In genomic region chr3:69086133-69086722, GRCh38 we compare ENCODE assay signal across 8 cellular contexts. TPM values are rescaled to one million over a fixed set of nuclear protein-coding genes. Genes with fewer than 3 reads are reported as not detected.
DNase-seq lines count a peak whose midpoint lies in the region; ATAC-seq and TF ChIP-seq lines count a peak whose summit lies in the region.

No MANE protein-coding gene starts in this region.

- H4K20me1 ChIP-seq in KMS-11 (ENCODE audit: insufficient read depth): no peaks in the 10 kb centered on the region

- DNase-seq in CD1c-positive myeloid dendritic cell (ENCODE audit: extremely low spot score) (peak; percentile 63), SKM-1 treated with dmso at 0.1 percent for 144 hours (lab: John Stamatoyannopoulos, UW; ENCODE audit: unreplicated experiment) (peak; percentile 22), cardiac septum (ENCODE audit: low spot score) (peak; percentile 92), pons (ENCODE audit: low spot score) (peak; percentile 92), type B pancreatic cell (ENCODE audit: extremely low spot score, unreplicated experiment) (no peak)
- peak; percentile 56 for DNase-seq in activated naive CD8-positive, alpha-beta T cell treated with anti-CD3 and anti-CD28 coated beads, Interleukin-2, amount 10 ng/mL, durations not matched to agents 7 days and 5 days

- peaks cover 58% of the 10 kb centered on the region for H3K4me1 Mint-ChIP-seq in activated naive CD8-positive, alpha-beta T cell treated with anti-CD3 and anti-CD28 coated beads, Interleukin-2, amount 10 ng/mL, durations not matched to agents 7 days and 5 days
- H3K4me1 Mint-ChIP-seq in type B pancreatic cell (ENCODE audit: unreplicated experiment): peaks cover 48% of the 10 kb centered on the region

- H3K4me2 ChIP-seq in KMS-11: peak overlapping the region; percentile 49

- peak overlapping the region; percentile 99 for H3K4me3 Mint-ChIP-seq in activated naive CD8-positive, alpha-beta T cell treated with anti-CD3 and anti-CD28 coated beads, Interleukin-2, amount 10 ng/mL, durations not matched to agents 7 days and 5 days
- H3K4me3 Mint-ChIP-seq in type B pancreatic cell: peak overlapping the region; percentile 94

- H3K9me3 Mint-ChIP-seq in activated naive CD8-positive, alpha-beta T cell treated with anti-CD3 and anti-CD28 coated beads, Interleukin-2, amount 10 ng/mL, durations not matched to agents 7 days and 5 days: no peaks in the 10 kb centered on the region
- no peaks in the 10 kb centered on the region for H3K9me3 Mint-ChIP-seq in type B pancreatic cell

- H3K4me3 ChIP-seq in KMS-11 (IDR thresholded peaks at IDR 0.05; ENCODE audit: insufficient read depth, low read depth, low read length): no peak overlapping the region

- H3K27ac ChIP-seq in KMS-11: peak overlapping the region; percentile 78

- peak; percentile 29 for ATAC-seq in activated naive CD8-positive, alpha-beta T cell treated with anti-CD3 and anti-CD28 coated beads, Interleukin-2, amount 10 ng/mL, durations not matched to agents 7 days and 5 days (ENCODE audit: low read depth)
- ATAC-seq in GM18519 (IDR thresholded peaks at IDR 0.05; ENCODE audit: low FRiP score, unreplicated experiment): no peak

- intact Hi-C loops in cardiac septum (cut with DNase I): loop anchor here (1.0 kb wide), 1 partner anchor 30 kb away; no protein-coding TSS in a partner anchor

- H3K36me3 Mint-ChIP-seq in activated naive CD8-positive, alpha-beta T cell treated with anti-CD3 and anti-CD28 coated beads, Interleukin-2, amount 10 ng/mL, durations not matched to agents 7 days and 5 days: peaks cover 28% of the 10 kb centered on the region
- no peaks in the 10 kb centered on the region for H3K36me3 Mint-ChIP-seq in type B pancreatic cell

- peaks cover 64% of the 10 kb centered on the region for H3K79me2 ChIP-seq in KMS-11 (ENCODE audit: insufficient read depth, low read depth)

- H3K27ac Mint-ChIP-seq in activated naive CD8-positive, alpha-beta T cell treated with anti-CD3 and anti-CD28 coated beads, Interleukin-2, amount 10 ng/mL, durations not matched to agents 7 days and 5 days: peak overlapping the region; percentile 97
- H3K27ac Mint-ChIP-seq in type B pancreatic cell: peak overlapping the region; percentile 83

- no peak overlapping the region; the same call in 1 of the 2 replicates for H2AFZ ChIP-seq in KMS-11 (ENCODE audit: low read depth)

- no peaks in the 10 kb centered on the region for H3K36me3 ChIP-seq in KMS-11 (ENCODE audit: insufficient read depth)

- peaks cover 74% of the 10 kb centered on the region for H3K4me1 ChIP-seq in KMS-11 (ENCODE audit: low read depth, poor library complexity, severe bottlenecking)

- POLR2A ChIA-PET in activated naive CD8-positive, alpha-beta T cell treated with anti-CD3 and anti-CD28 coated beads, Interleukin-2, amount 10 ng/mL, durations not matched to agents 7 days and 5 days (lab: Charles Lee): interaction anchor here (0.6 to 6.7 kb wide), 10 partner anchors 7 to 121 kb away, joined by 3 to 60 read pairs (median 16); partner anchors contain the start of genes TMF1 and UBA3

- TF ChIP-seq CTCF in KMS-11 (conservative IDR thresholded peaks at IDR 0.05; ENCODE audit: low read depth, low read length) (no peak), type B pancreatic cell (conservative IDR thresholded peaks at IDR 0.05) (no peak)

- no peaks in the 10 kb centered on the region for H3K27me3 ChIP-seq in KMS-11 (ENCODE audit: insufficient read depth, low read depth)

- peak overlapping the region; percentile 67; the same call in 1 of the 2 replicates for H3K9ac ChIP-seq in KMS-11

- H3K27me3 Mint-ChIP-seq in activated naive CD8-positive, alpha-beta T cell treated with anti-CD3 and anti-CD28 coated beads, Interleukin-2, amount 10 ng/mL, durations not matched to agents 7 days and 5 days: no peaks in the 10 kb centered on the region
- no peaks in the 10 kb centered on the region for H3K27me3 Mint-ChIP-seq in type B pancreatic cell

RNA-seq across cellular contexts. Expression of gene ARL6IP5, which starts 1.5 kb away (rescaled TPM):
- total RNA-seq in activated naive CD8-positive, alpha-beta T cell treated with anti-CD3 and anti-CD28 coated beads, Interleukin-2, amount 10 ng/mL, durations not matched to agents 7 days and 5 days: 100 to 1,000 TPM; 147 to 150 TPM
- total RNA-seq in cardiac septum (167 TPM), type B pancreatic cell (ENCODE audit: low replicate concordance) (38.5 and 49.2 TPM in 2 replicates)

RNA-seq across cellular contexts. Expression of gene UBA3, which starts 6.1 kb away (rescaled TPM):
- 100 to 1,000 TPM in 1 of 2 experiments, 10 to 100 TPM in 1; 91.2 to 102 TPM for total RNA-seq in activated naive CD8-positive, alpha-beta T cell treated with anti-CD3 and anti-CD28 coated beads, Interleukin-2, amount 10 ng/mL, durations not matched to agents 7 days and 5 days
- total RNA-seq in cardiac septum: 84.7 TPM
- 55.4 and 68.5 TPM in 2 replicates for total RNA-seq in type B pancreatic cell (ENCODE audit: low replicate concordance)

RNA-seq across cellular contexts. Expression of gene TMF1, which starts 34.1 kb away (rescaled TPM):
- total RNA-seq in activated naive CD8-positive, alpha-beta T cell treated with anti-CD3 and anti-CD28 coated beads, Interleukin-2, amount 10 ng/mL, durations not matched to agents 7 days and 5 days: 10 to 100 TPM; 53.5 to 55.2 TPM
- total RNA-seq in cardiac septum (22.8 TPM), type B pancreatic cell (ENCODE audit: low replicate concordance) (34.6 and 47.6 TPM in 2 replicates)

RNA-seq across cellular contexts. Expression of gene LMOD3, which starts 36.2 kb away (rescaled TPM):
- not detected for total RNA-seq in activated naive CD8-positive, alpha-beta T cell treated with anti-CD3 and anti-CD28 coated beads, Interleukin-2, amount 10 ng/mL, durations not matched to agents 7 days and 5 days
- 117 TPM for total RNA-seq in cardiac septum
- total RNA-seq in type B pancreatic cell (ENCODE audit: low replicate concordance): 0.12 TPM in 1 of 2 replicates, not detected in the other
